ENCODE assay signal across 37 cellular contexts in the genomic region with DNA sequence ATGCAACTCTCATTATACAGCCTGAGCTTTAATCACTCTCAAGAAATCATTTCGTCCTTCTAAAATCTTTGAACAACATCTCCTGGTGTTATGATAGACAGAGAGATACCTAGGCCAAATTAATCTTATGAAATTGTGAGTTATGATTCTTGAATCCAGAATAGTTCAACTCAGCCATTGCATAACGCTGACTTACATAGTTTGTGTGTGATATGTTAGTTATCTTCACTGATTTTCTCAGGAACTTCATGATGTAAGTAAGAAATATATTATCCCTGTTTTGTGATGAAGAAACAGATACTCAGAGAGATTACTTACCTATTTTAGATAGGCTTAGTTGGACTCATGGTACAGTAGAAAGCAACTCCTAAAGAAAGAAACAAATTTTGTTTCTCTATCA.
"Had no signal": no experiment of that assay in that cellular context is flagged by ENCODE, and none has a peak within 500 bp of the region (broad histone marks: within the 10 kb centered on the region; RNA-seq: fewer than 3 reads in every experiment).

No MANE protein-coding gene starts in this region.

- H3K27me3 ChIP-seq: adrenal gland, ascending aorta, cardiac muscle cell had no signal

- H3K9me3 ChIP-seq: adrenal gland, ascending aorta had no signal

- H3K4me3 ChIP-seq: adrenal gland, ascending aorta, cardiac muscle cell had no signal

- H3K4me3 Mint-ChIP-seq: activated B cell treated with CpG ODN at 0.5 μM for 24 hours; activated CD4-positive, alpha-beta memory T cell treated with anti-CD3 and anti-CD28 coated beads, Interleukin-2, amount 10 ng/mL, durations not matched to agents 7 days and 5 days; activated CD4-positive, alpha-beta T cell treated with anti-CD3 and anti-CD28 coated beads, Interleukin-2, amount 10 ng/mL, durations not matched to agents 24 days and 14 days; activated CD8-positive, alpha-beta T cell treated with anti-CD3 and anti-CD28 coated beads, Interleukin-2, amount 10 ng/mL, durations not matched to agents 7 days and 5 days; activated naive CD4-positive, alpha-beta T cell treated with anti-CD3 and anti-CD28 coated beads for 36 hours; activated naive CD8-positive, alpha-beta T cell treated with anti-CD3 and anti-CD28 coated beads for 36 hours; activated T-cell treated with anti-CD3 and anti-CD28 coated beads, Interleukin-2, amount 50 U/mL, for 4 hours; activated T-cell treated with anti-CD3 and anti-CD28 coated beads, Interleukin-2, amount 50 U/mL, for 72 hours; activated T-helper 1 cell treated with anti-CD3 and anti-CD28 coated beads, Interleukin-12 subunit alpha, Interleukin-12 subunit beta, Interleukin-2, Interleukin-4 antibody, amounts not matched to agents 30 ng/mL and 10 ng/mL and 1 ng/mL, durations not matched to agents 14 hours and 24 hours and 36 hours; activated T-helper 17 cell treated with anti-CD3 and anti-CD28 coated beads, Interleukin-2, amount 50 U/mL, for 72 hours; brain; central memory CD8-positive, alpha-beta T cell; T-helper 1 cell treated with Interleukin-12 subunit alpha and Interleukin-12 subunit beta and Interleukin-4 antibody, amounts not matched to agents 30 μg/mL and 1 μg/mL, for 36 hours; T-helper 2 cell treated with Interferon-gamma antibody and Interleukin-4, amounts not matched to agents 5 μg/mL and 100 μg/mL, for 36 hours had no signal

- H3K27ac ChIP-seq: adrenal gland, ascending aorta, cardiac muscle cell, VCaP had no signal

- H3K4me1 ChIP-seq: adrenal gland, ascending aorta had no signal

- DNase-seq: activated B cell treated with CpG ODN at 0.5 μM for 24 hours; activated CD4-positive, alpha-beta memory T cell treated with anti-CD3 and anti-CD28 coated beads, Interleukin-2, amount 10 ng/mL, durations not matched to agents 7 days and 5 days; activated CD4-positive, alpha-beta T cell treated with anti-CD3 and anti-CD28 coated beads for 4 hours; activated CD4-positive, alpha-beta T cell treated with anti-CD3 and anti-CD28 coated beads, Interleukin-2, amount 10 ng/mL, durations not matched to agents 24 days and 14 days; activated CD4-positive, alpha-beta T cell treated with anti-CD3 and anti-CD28 coated beads, Interleukin-2, amount 50 U/mL, for 1 hour; activated CD4-positive, alpha-beta T cell treated with anti-CD3 and anti-CD28 coated beads, Interleukin-2, amount 50 U/mL, for 48 hours; activated CD4-positive, CD25-positive, alpha-beta regulatory T cell treated with anti-CD3 and anti-CD28 coated beads, Interleukin-2, amount 50 U/mL, for 72 hours; activated CD8-positive, alpha-beta memory T cell treated with anti-CD3 and anti-CD28 coated beads, Interleukin-2, amount 50 U/mL, for 4 hours; activated CD8-positive, alpha-beta T cell treated with anti-CD3 and anti-CD28 coated beads, Interleukin-2, amount 10 ng/mL, durations not matched to agents 7 days and 5 days; activated effector memory CD4-positive, alpha-beta T cell treated with anti-CD3 and anti-CD28 coated beads, Interleukin-2, amount 50 U/mL, for 16 hours; activated gamma-delta T cell treated with Interleukin-2 at 50 U/mL for 16 hours; activated naive CD4-positive, alpha-beta T cell; activated naive CD4-positive, alpha-beta T cell treated with anti-CD3 and anti-CD28 coated beads for 36 hours; activated naive CD4-positive, alpha-beta T cell treated with anti-CD3 and anti-CD28 coated beads, Interleukin-2, amount 50 U/mL, for 16 hours; activated naive CD8-positive, alpha-beta T cell treated with anti-CD3 and anti-CD28 coated beads for 36 hours; activated T-cell treated with anti-CD3 and anti-CD28 coated beads for 4 hours; activated T-cell treated with anti-CD3 and anti-CD28 coated beads, Interleukin-2, amount 50 U/mL, for 1 hour; activated T-cell treated with anti-CD3 and anti-CD28 coated beads, Interleukin-2, amount 50 U/mL, for 4 hours; activated T-cell treated with anti-CD3 and anti-CD28 coated beads, Interleukin-2, amount 50 U/mL, for 72 hours; adrenal gland; amygdala; anterior cingulate cortex; caudate nucleus; cerebellar nuclear complex; T-helper 1 cell; T-helper 2 cell; T-helper 9 cell had no signal

- ATAC-seq: activated CD8-positive, alpha-beta T cell treated with anti-CD3 and anti-CD28 coated beads, Interleukin-2, amount 10 ng/mL, durations not matched to agents 7 days and 5 days; activated naive CD4-positive, alpha-beta T cell treated with anti-CD3 and anti-CD28 coated beads, Interleukin-2, amount 50 U/mL, for 72 hours; activated T-cell treated with anti-CD3 and anti-CD28 coated beads, Interleukin-2, amount 50 U/mL, for 4 hours; activated T-cell treated with anti-CD3 and anti-CD28 coated beads, Interleukin-2, amount 50 U/mL, for 72 hours; activated T-helper 17 cell treated with anti-CD3 and anti-CD28 coated beads, Interleukin-2, amount 50 U/mL, for 72 hours had no signal

- H3K27me3 Mint-ChIP-seq: activated B cell treated with CpG ODN at 0.5 μM for 24 hours; activated CD4-positive, alpha-beta memory T cell treated with anti-CD3 and anti-CD28 coated beads, Interleukin-2, amount 10 ng/mL, durations not matched to agents 7 days and 5 days; activated CD4-positive, alpha-beta T cell treated with anti-CD3 and anti-CD28 coated beads, Interleukin-2, amount 10 ng/mL, durations not matched to agents 24 days and 14 days; activated naive CD8-positive, alpha-beta T cell treated with anti-CD3 and anti-CD28 coated beads for 36 hours; activated T-helper 17 cell treated with anti-CD3 and anti-CD28 coated beads, Interleukin-2, amount 50 U/mL, for 72 hours; brain; central memory CD8-positive, alpha-beta T cell had no signal

- H3K36me3 Mint-ChIP-seq: activated naive CD4-positive, alpha-beta T cell treated with anti-CD3 and anti-CD28 coated beads, Interleukin-2, amount 50 U/mL, for 72 hours; activated naive CD8-positive, alpha-beta T cell treated with anti-CD3 and anti-CD28 coated beads for 36 hours; brain had no signal

- H3K9me3 Mint-ChIP-seq: activated B cell treated with CpG ODN at 0.5 μM for 24 hours; activated naive CD4-positive, alpha-beta T cell treated with anti-CD3 and anti-CD28 coated beads for 36 hours; activated naive CD8-positive, alpha-beta T cell treated with anti-CD3 and anti-CD28 coated beads for 36 hours; activated T-cell treated with anti-CD3 and anti-CD28 coated beads, Interleukin-2, amount 50 U/mL, for 4 hours; activated T-helper 17 cell treated with anti-CD3 and anti-CD28 coated beads, Interleukin-2, amount 50 U/mL, for 72 hours; central memory CD8-positive, alpha-beta T cell; T-helper 1 cell treated with Interleukin-12 subunit alpha and Interleukin-12 subunit beta and Interleukin-4 antibody, amounts not matched to agents 30 μg/mL and 1 μg/mL, for 36 hours; T-helper 2 cell treated with Interferon-gamma antibody and Interleukin-4, amounts not matched to agents 5 μg/mL and 100 μg/mL, for 36 hours had no signal

- H3K27ac Mint-ChIP-seq: activated B cell treated with CpG ODN at 0.5 μM for 24 hours; activated CD4-positive, alpha-beta memory T cell treated with anti-CD3 and anti-CD28 coated beads, Interleukin-2, amount 10 ng/mL, durations not matched to agents 7 days and 5 days; activated CD4-positive, alpha-beta T cell treated with anti-CD3 and anti-CD28 coated beads, Interleukin-2, amount 10 ng/mL, durations not matched to agents 24 days and 14 days; activated CD8-positive, alpha-beta T cell treated with anti-CD3 and anti-CD28 coated beads, Interleukin-2, amount 10 ng/mL, durations not matched to agents 7 days and 5 days; activated naive CD4-positive, alpha-beta T cell treated with anti-CD3 and anti-CD28 coated beads for 36 hours; activated naive CD4-positive, alpha-beta T cell treated with anti-CD3 and anti-CD28 coated beads, Interleukin-2, amount 50 U/mL, for 72 hours; activated naive CD8-positive, alpha-beta T cell treated with anti-CD3 and anti-CD28 coated beads for 36 hours; activated T-cell treated with anti-CD3 and anti-CD28 coated beads, Interleukin-2, amount 50 U/mL, for 72 hours; activated T-helper 1 cell treated with anti-CD3 and anti-CD28 coated beads, Interleukin-12 subunit alpha, Interleukin-12 subunit beta, Interleukin-2, Interleukin-4 antibody, amounts not matched to agents 30 ng/mL and 10 ng/mL and 1 ng/mL, durations not matched to agents 14 hours and 24 hours and 36 hours; activated T-helper 17 cell treated with anti-CD3 and anti-CD28 coated beads, Interleukin-2, amount 50 U/mL, for 72 hours; brain; T-helper 1 cell treated with Interleukin-12 subunit alpha and Interleukin-12 subunit beta and Interleukin-4 antibody, amounts not matched to agents 30 μg/mL and 1 μg/mL, for 36 hours; T-helper 2 cell treated with Interferon-gamma antibody and Interleukin-4, amounts not matched to agents 5 μg/mL and 100 μg/mL, for 36 hours had no signal

- H3K4me1 Mint-ChIP-seq: activated B cell treated with CpG ODN at 0.5 μM for 24 hours; activated CD4-positive, alpha-beta memory T cell treated with anti-CD3 and anti-CD28 coated beads, Interleukin-2, amount 10 ng/mL, durations not matched to agents 7 days and 5 days; activated CD4-positive, alpha-beta T cell treated with anti-CD3 and anti-CD28 coated beads, Interleukin-2, amount 10 ng/mL, durations not matched to agents 24 days and 14 days; activated naive CD8-positive, alpha-beta T cell treated with anti-CD3 and anti-CD28 coated beads for 36 hours; activated T-helper 17 cell treated with anti-CD3 and anti-CD28 coated beads, Interleukin-2, amount 50 U/mL, for 72 hours; central memory CD8-positive, alpha-beta T cell had no signal

- H3K36me3 ChIP-seq: adrenal gland, ascending aorta, cardiac muscle cell had no signal
